Comparison of ENCODE assay signal across 25 cellular contexts in genomic region chr5:68247627-68248026, GRCh38.
"Had no signal": no experiment of that assay in that cellular context is flagged by ENCODE, and none has a peak within 500 bp of the region (broad histone marks: within the 10 kb centered on the region; RNA-seq: fewer than 3 reads in every experiment).

No MANE protein-coding gene starts in this region.

- ATAC-seq: activated CD8-positive, alpha-beta memory T cell treated with anti-CD3 and anti-CD28 coated beads, Interleukin-2, amount 10 ng/mL, durations not matched to agents 7 days and 5 days; activated T-cell treated with anti-CD3 and anti-CD28 coated beads, Interleukin-2, amount 50 U/mL, for 4 hours; activated T-helper 17 cell treated with anti-CD3 and anti-CD28 coated beads, Interleukin-2, amount 50 U/mL, for 72 hours; SK-N-SH treated with all-trans-retinoic acid at 6 μM for 48 hours had no signal

- H3K27me3 Mint-ChIP-seq: activated B cell treated with CpG ODN at 0.5 μM for 24 hours; activated CD4-positive, alpha-beta T cell treated with anti-CD3 and anti-CD28 coated beads, Interleukin-2, amount 10 ng/mL, durations not matched to agents 24 days and 14 days; activated CD8-positive, alpha-beta memory T cell treated with anti-CD3 and anti-CD28 coated beads, Interleukin-2, amount 10 ng/mL, durations not matched to agents 7 days and 5 days; activated naive CD4-positive, alpha-beta T cell treated with anti-CD3 and anti-CD28 coated beads, Interleukin-2, amount 10 ng/mL, durations not matched to agents 7 days and 5 days; activated naive CD8-positive, alpha-beta T cell treated with anti-CD3 and anti-CD28 coated beads for 36 hours; activated T-helper 17 cell treated with anti-CD3 and anti-CD28 coated beads, Interleukin-2, amount 50 U/mL, for 72 hours had no signal

- H3K9me3 ChIP-seq: MG63, Peyer's patch, SJSA1 had no signal

- H3K4me3 ChIP-seq: MG63, Peyer's patch, SJSA1 had no signal

- H3K27me3 ChIP-seq: brain microvascular endothelial cell, MG63, Peyer's patch, SJSA1 had no signal

- H3K27ac Mint-ChIP-seq: activated B cell treated with CpG ODN at 0.5 μM for 24 hours; activated CD4-positive, alpha-beta T cell treated with anti-CD3 and anti-CD28 coated beads, Interleukin-2, amount 10 ng/mL, durations not matched to agents 24 days and 14 days; activated CD8-positive, alpha-beta memory T cell treated with anti-CD3 and anti-CD28 coated beads, Interleukin-2, amount 10 ng/mL, durations not matched to agents 7 days and 5 days; activated naive CD4-positive, alpha-beta T cell treated with anti-CD3 and anti-CD28 coated beads, Interleukin-2, amount 10 ng/mL, durations not matched to agents 7 days and 5 days; activated naive CD8-positive, alpha-beta T cell treated with anti-CD3 and anti-CD28 coated beads for 36 hours had no signal

- H3K36me3 ChIP-seq: brain microvascular endothelial cell, MG63, Peyer's patch, SJSA1 had no signal

- DNase-seq: activated B cell treated with CpG ODN at 0.5 μM for 24 hours; activated CD4-positive, alpha-beta T cell treated with anti-CD3 and anti-CD28 coated beads for 1 hour; activated CD4-positive, alpha-beta T cell treated with anti-CD3 and anti-CD28 coated beads, Interleukin-2, amount 10 ng/mL, durations not matched to agents 24 days and 14 days; activated CD4-positive, alpha-beta T cell treated with anti-CD3 and anti-CD28 coated beads, Interleukin-2, amount 50 U/mL, for 48 hours; activated CD8-positive, alpha-beta memory T cell treated with anti-CD3 and anti-CD28 coated beads, Interleukin-2, amount 10 ng/mL, durations not matched to agents 7 days and 5 days; activated gamma-delta T cell; activated naive CD4-positive, alpha-beta T cell treated with anti-CD3 and anti-CD28 coated beads, Interleukin-2, amount 10 ng/mL, durations not matched to agents 7 days and 5 days; activated naive CD8-positive, alpha-beta T cell treated with anti-CD3 and anti-CD28 coated beads for 36 hours; activated T-cell treated with anti-CD3 and anti-CD28 coated beads, Interleukin-2, amount 50 U/mL, for 4 hours; brain microvascular endothelial cell; MG63; MV-4-11; NCI-H1092 treated with DMSO at 0.1 percent for 48 hours; NCI-H1436 treated with DMSO at 0.1 percent for 48 hours; NCI-H187; NCI-H2081; NCI-H446; NCI-H524; Peyer's patch; SHP77; SW 1271 had no signal

- H3K4me3 Mint-ChIP-seq: activated B cell treated with CpG ODN at 0.5 μM for 24 hours; activated CD4-positive, alpha-beta T cell treated with anti-CD3 and anti-CD28 coated beads, Interleukin-2, amount 10 ng/mL, durations not matched to agents 24 days and 14 days; activated CD8-positive, alpha-beta memory T cell treated with anti-CD3 and anti-CD28 coated beads, Interleukin-2, amount 10 ng/mL, durations not matched to agents 7 days and 5 days; activated naive CD4-positive, alpha-beta T cell treated with anti-CD3 and anti-CD28 coated beads, Interleukin-2, amount 10 ng/mL, durations not matched to agents 7 days and 5 days; activated naive CD8-positive, alpha-beta T cell treated with anti-CD3 and anti-CD28 coated beads for 36 hours; activated T-cell treated with anti-CD3 and anti-CD28 coated beads, Interleukin-2, amount 50 U/mL, for 4 hours; activated T-helper 17 cell treated with anti-CD3 and anti-CD28 coated beads, Interleukin-2, amount 50 U/mL, for 72 hours had no signal

- H3K9me3 Mint-ChIP-seq: activated B cell treated with CpG ODN at 0.5 μM for 24 hours; activated CD4-positive, alpha-beta T cell treated with anti-CD3 and anti-CD28 coated beads, Interleukin-2, amount 10 ng/mL, durations not matched to agents 24 days and 14 days; activated naive CD4-positive, alpha-beta T cell treated with anti-CD3 and anti-CD28 coated beads, Interleukin-2, amount 10 ng/mL, durations not matched to agents 7 days and 5 days; activated naive CD8-positive, alpha-beta T cell treated with anti-CD3 and anti-CD28 coated beads for 36 hours; activated T-cell treated with anti-CD3 and anti-CD28 coated beads, Interleukin-2, amount 50 U/mL, for 4 hours; activated T-helper 17 cell treated with anti-CD3 and anti-CD28 coated beads, Interleukin-2, amount 50 U/mL, for 72 hours had no signal

- H3K27ac ChIP-seq: brain microvascular endothelial cell, KMS-11, Peyer's patch, SJSA1 had no signal
